8 cellular contexts compared by ENCODE assay signal in the genomic region with DNA sequence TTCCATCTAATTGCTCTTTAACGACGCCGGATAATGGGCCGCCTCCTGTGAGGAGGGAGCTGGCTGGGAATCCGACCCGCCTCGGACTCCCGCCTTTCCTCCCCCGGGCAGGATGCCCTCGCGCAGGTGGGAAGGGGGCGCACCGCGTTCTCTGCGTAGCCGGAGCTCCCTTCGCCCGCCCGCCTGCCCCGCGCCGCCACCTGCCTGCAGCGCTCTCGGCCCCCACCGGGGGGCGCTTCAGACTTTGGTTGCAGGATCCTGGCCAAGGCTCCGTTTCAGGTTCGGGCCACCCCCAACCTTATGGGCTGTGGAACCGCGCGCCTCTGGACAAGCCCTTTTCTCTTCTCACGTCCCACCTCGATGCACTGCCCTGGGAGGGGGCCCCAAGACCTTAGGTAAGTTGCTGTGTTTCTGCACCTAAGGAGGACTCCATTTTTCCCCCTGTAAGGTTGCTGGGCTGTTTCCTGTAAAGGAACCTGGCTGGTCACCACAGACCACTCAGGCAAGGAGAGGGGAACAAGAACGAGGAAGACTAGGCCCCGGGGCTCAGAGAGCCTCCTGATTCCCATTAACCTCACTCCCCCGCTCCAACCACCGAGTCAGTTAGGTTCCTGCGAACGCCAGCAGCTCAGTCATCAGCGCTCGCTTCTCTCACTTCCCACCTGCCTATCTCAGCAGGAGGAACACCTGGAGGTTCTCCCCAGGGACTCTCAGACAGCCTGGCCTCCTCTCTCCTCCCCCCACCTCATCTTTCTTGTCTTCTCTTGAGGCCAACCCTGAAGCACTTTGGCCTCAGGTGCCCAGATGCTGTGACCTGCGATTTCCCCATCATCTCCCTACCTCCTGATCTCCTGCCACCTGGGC. TPM values are rescaled to one million over a fixed set of nuclear protein-coding genes. Genes with fewer than 3 reads are reported as not detected.
DNase-seq lines count a peak whose midpoint lies in the region; ATAC-seq and TF ChIP-seq lines count a peak whose summit lies in the region.

No MANE protein-coding gene starts in this region.

- H3K36me3 ChIP-seq in Panc1 (ENCODE audit: control insufficient read depth, insufficient read depth, low read length) (no peaks in the 10 kb centered on the region), gastroesophageal sphincter (no peaks in the 10 kb centered on the region), parathyroid adenoma (ENCODE audit: control insufficient read depth, insufficient read depth, low read length) (no peaks in the 10 kb centered on the region)

- H3K4me3 Mint-ChIP-seq in activated T-helper 2 cell treated with anti-CD3 and anti-CD28 coated beads, Interferon-gamma antibody, Interleukin-2, Interleukin-4, amounts not matched to agents 10 μg/mL and 5 μg/mL and 100 μg/mL, durations not matched to agents 14 hours and 24 hours and 36 hours (ENCODE audit: low read depth) = peak overlapping the region; percentile 39

- H3K4me1 ChIP-seq in Panc1 (ENCODE audit: control insufficient read depth, insufficient read depth, low read length) (peaks cover 24% of the 10 kb centered on the region), gastroesophageal sphincter (peaks cover 0 to 19% (median 8%) of the 10 kb centered on the region in 3 donors), parathyroid adenoma (peaks cover 4% of the 10 kb centered on the region)

- TF ChIP-seq CTCF in GM12872 (IDR thresholded peaks at IDR 0.05; ENCODE audit: insufficient read depth, low read depth, low read length) = peak; percentile 87
- peak; percentile 99 for TF ChIP-seq CTCF in Panc1 (IDR thresholded peaks at IDR 0.05)
- TF ChIP-seq CTCF in gastroesophageal sphincter (IDR thresholded peaks at IDR 0.05) = peak in 3 of 4 experiments; percentile 58 to 88 (median 65)
- peak; percentile 81 for TF ChIP-seq CTCF in parathyroid adenoma (IDR thresholded peaks at IDR 0.05)

- H3K9ac ChIP-seq in parathyroid adenoma = no peak overlapping the region

- H3K4me2 ChIP-seq in parathyroid adenoma (ENCODE audit: low read length) = peak overlapping the region; percentile 21

- ATAC-seq in HG03442 (IDR thresholded peaks at IDR 0.05; ENCODE audit: unreplicated experiment) (peak; percentile 59), Panc1 (peak; percentile 87), gastroesophageal sphincter (peak; percentile 65)

- no peak for TF ChIP-seq EP300 in gastroesophageal sphincter (IDR thresholded peaks at IDR 0.05)

- H3K79me2 ChIP-seq in parathyroid adenoma = no peaks in the 10 kb centered on the region

- H2AFZ ChIP-seq in parathyroid adenoma = peak overlapping the region; percentile 16

- no peaks in the 10 kb centered on the region for H3K36me3 Mint-ChIP-seq in activated T-helper 2 cell treated with anti-CD3 and anti-CD28 coated beads, Interferon-gamma antibody, Interleukin-2, Interleukin-4, amounts not matched to agents 10 μg/mL and 5 μg/mL and 100 μg/mL, durations not matched to agents 14 hours and 24 hours and 36 hours (ENCODE audit: low read depth)

- in situ Hi-C loops in Panc1 (cut with HindIII; ENCODE audit: low pct_unique_long_range_greater_than_20kb, low sequenced_read_pairs) = no loop called here

- POLR2A ChIA-PET in Panc1 (lab: Charles Lee) = interaction anchor here (0.6 to 0.7 kb wide), 2 partner anchors 30 to 53 kb away, joined by 3 to 8 read pairs; no protein-coding TSS in a partner anchor

- peaks cover 47% of the 10 kb centered on the region for H3K27me3 Mint-ChIP-seq in activated T-helper 2 cell treated with anti-CD3 and anti-CD28 coated beads, Interferon-gamma antibody, Interleukin-2, Interleukin-4, amounts not matched to agents 10 μg/mL and 5 μg/mL and 100 μg/mL, durations not matched to agents 14 hours and 24 hours and 36 hours (ENCODE audit: low read depth)

- H3K27ac ChIP-seq in Panc1 (ENCODE audit: low read length) = peak overlapping the region; percentile 64; the same call in 1 of the 2 replicates
- no peak overlapping the region for H3K27ac ChIP-seq in gastroesophageal sphincter
- H3K27ac ChIP-seq in parathyroid adenoma = no peak overlapping the region

- no peaks in the 10 kb centered on the region for H3K27me3 ChIP-seq in Panc1 (ENCODE audit: control insufficient read depth, insufficient read depth, low read length)
- H3K27me3 ChIP-seq in gastroesophageal sphincter = peaks cover 78% of the 10 kb centered on the region
- H3K27me3 ChIP-seq in parathyroid adenoma (ENCODE audit: control insufficient read depth, insufficient read depth, low read length) = no peaks in the 10 kb centered on the region

- 28 to 43% methylated on average over 4 to 13 of the region's 42 CpGs for whole genome bisulfite sequencing in gastroesophageal sphincter (ENCODE audit: low coverage in 1 of 2), 2 donors

- no peak overlapping the region for H3K27ac Mint-ChIP-seq in activated T-helper 2 cell treated with anti-CD3 and anti-CD28 coated beads, Interferon-gamma antibody, Interleukin-2, Interleukin-4, amounts not matched to agents 10 μg/mL and 5 μg/mL and 100 μg/mL, durations not matched to agents 14 hours and 24 hours and 36 hours

- intact Hi-C loops in Panc1 (cut with micrococcal nuclease; ENCODE audit: unreplicated experiment) = no loop called here
- intact Hi-C loops in activated T-helper 2 cell treated with anti-CD3 and anti-CD28 coated beads, Interferon-gamma antibody, Interleukin-2, Interleukin-4, amounts not matched to agents 10 μg/mL and 5 μg/mL and 100 μg/mL, durations not matched to agents 14 hours and 24 hours and 36 hours (cut with micrococcal nuclease) = no loop called here

- DNase-seq in Panc1 (ENCODE audit: low read depth, low spot score) = no peak
- DNase-seq in activated T-helper 2 cell treated with anti-CD3 and anti-CD28 coated beads, Interferon-gamma antibody, Interleukin-2, Interleukin-4, amounts not matched to agents 10 μg/mL and 5 μg/mL and 100 μg/mL, durations not matched to agents 14 hours and 24 hours and 36 hours (ENCODE audit: low spot score) = peak; percentile 72
- DNase-seq in NCI-H2196 treated with DMSO at 0.1 percent for 48 hours (lab: John Stamatoyannopoulos, UW; ENCODE audit: unreplicated experiment) = no peak
- DNase-seq in GDM1 (lab: John Stamatoyannopoulos, UW) = no peak

- TF ChIP-seq POLR2A in gastroesophageal sphincter (IDR thresholded peaks at IDR 0.05) = no peak

- no TSS peak for BruUV-seq in Panc1 (replicated peaks; lab: Mats Ljungman, UMichigan)

- H3K4me1 Mint-ChIP-seq in activated T-helper 2 cell treated with anti-CD3 and anti-CD28 coated beads, Interferon-gamma antibody, Interleukin-2, Interleukin-4, amounts not matched to agents 10 μg/mL and 5 μg/mL and 100 μg/mL, durations not matched to agents 14 hours and 24 hours and 36 hours (ENCODE audit: low read depth) = peaks cover 13% of the 10 kb centered on the region

- H3K4me3 ChIP-seq in Panc1 (ENCODE audit: low read depth in 2 of 2, low read length in 2 of 2) = peak overlapping the region; percentile 27 to 57
- H3K4me3 ChIP-seq in gastroesophageal sphincter = peak overlapping the region in 1 of 2 donors; percentile 20
- no peak overlapping the region for H3K4me3 ChIP-seq in parathyroid adenoma (ENCODE audit: low read depth, low read length)

- no peaks in the 10 kb centered on the region for H3K9me3 ChIP-seq in Panc1 (ENCODE audit: control insufficient read depth, insufficient read depth, low read depth, low read length)
- H3K9me3 ChIP-seq in gastroesophageal sphincter = no peaks in the 10 kb centered on the region
- H3K9me3 ChIP-seq in parathyroid adenoma (ENCODE audit: control insufficient read depth, low read length) = no peaks in the 10 kb centered on the region

- H3K9me3 Mint-ChIP-seq in activated T-helper 2 cell treated with anti-CD3 and anti-CD28 coated beads, Interferon-gamma antibody, Interleukin-2, Interleukin-4, amounts not matched to agents 10 μg/mL and 5 μg/mL and 100 μg/mL, durations not matched to agents 14 hours and 24 hours and 36 hours = no peaks in the 10 kb centered on the region

- CTCF ChIA-PET in Panc1 (lab: Charles Lee) = interaction anchor here (0.6 to 3.9 kb wide), 16 partner anchors 8 to 91 kb away, joined by 3 to 49 read pairs (median 4); a partner anchor contains a TSS

RNA-seq across cellular contexts. Expression of a gene that starts 11.4 kb away (rescaled TPM):
- total RNA-seq in Panc1 (2021; ENCODE audit: unreplicated experiment) (21.2 TPM), gastroesophageal sphincter (10 to 100 TPM in 1 of 4 donors, 1 to 10 TPM in 2, under 1 TPM in 1; 0.45 to 12.5 (median 2.2) TPM)
- polyA plus RNA-seq in Panc1 (2012; ENCODE audit: insufficient read length) = 17.5 TPM
- 0.55 and 0.67 TPM in 2 replicates for total RNA-seq in activated T-helper 2 cell treated with anti-CD3 and anti-CD28 coated beads, Interferon-gamma antibody, Interleukin-2, Interleukin-4, amounts not matched to agents 10 μg/mL and 5 μg/mL and 100 μg/mL, durations not matched to agents 14 hours and 24 hours and 36 hours

RNA-seq across cellular contexts. Expression of a gene that starts 19.4 kb away (rescaled TPM):
- total RNA-seq in Panc1 (2021; ENCODE audit: unreplicated experiment) = 15.3 TPM
- 12.9 TPM for polyA plus RNA-seq in Panc1 (2012; ENCODE audit: insufficient read length)
- 41.3 and 44.3 TPM in 2 replicates for total RNA-seq in activated T-helper 2 cell treated with anti-CD3 and anti-CD28 coated beads, Interferon-gamma antibody, Interleukin-2, Interleukin-4, amounts not matched to agents 10 μg/mL and 5 μg/mL and 100 μg/mL, durations not matched to agents 14 hours and 24 hours and 36 hours
- 10 to 100 TPM; 47.5 to 84.2 (median 66.0) TPM for total RNA-seq in gastroesophageal sphincter

RNA-seq across cellular contexts. Expression of a gene that starts 19.5 kb away (rescaled TPM):
- total RNA-seq in Panc1 (2021; ENCODE audit: unreplicated experiment) (1.8 TPM), gastroesophageal sphincter (under 1 TPM in 3 of 4 donors, not detected in 1; 0.31 to 0.54 (median 0.39) TPM)
- 2.0 TPM for polyA plus RNA-seq in Panc1 (2012; ENCODE audit: insufficient read length)
- 0.53 and 0.64 TPM in 2 replicates for total RNA-seq in activated T-helper 2 cell treated with anti-CD3 and anti-CD28 coated beads, Interferon-gamma antibody, Interleukin-2, Interleukin-4, amounts not matched to agents 10 μg/mL and 5 μg/mL and 100 μg/mL, durations not matched to agents 14 hours and 24 hours and 36 hours

RNA-seq across cellular contexts. Expression of a gene that starts 50.8 kb away (rescaled TPM):
- total RNA-seq in Panc1 (2021; ENCODE audit: unreplicated experiment) (65.5 TPM), gastroesophageal sphincter (100 to 1,000 TPM; 134 to 181 (median 141) TPM)
- polyA plus RNA-seq in Panc1 (2012; ENCODE audit: insufficient read length) = 97.7 TPM
- total RNA-seq in activated T-helper 2 cell treated with anti-CD3 and anti-CD28 coated beads, Interferon-gamma antibody, Interleukin-2, Interleukin-4, amounts not matched to agents 10 μg/mL and 5 μg/mL and 100 μg/mL, durations not matched to agents 14 hours and 24 hours and 36 hours = 19.2 and 22.2 TPM in 2 replicates
